ENCODE assay signal across 11 cellular contexts in genomic region chr7:76338298-76339084, GRCh38. TPM values are rescaled to one million over a fixed set of nuclear protein-coding genes. Genes with fewer than 3 reads are reported as not detected.
A peak's percentile ranks its signal among the peaks of the same experiment; 100 is the strongest.
DNase-seq lines count a peak whose midpoint lies in the region; ATAC-seq, FAIRE-seq and TF ChIP-seq lines count a peak whose summit lies in the region.
"Had no signal": no experiment of that assay in that cellular context is flagged by ENCODE, and none has a peak within 500 bp of the region (broad histone marks: within the 10 kb centered on the region; RNA-seq: fewer than 3 reads in every experiment).

No MANE protein-coding gene starts in this region.

- H3K4me1 ChIP-seq in heart left ventricle, result peaks cover 10 to 94% (median 70%) of the 10 kb centered on the region in 12 donors
- peaks cover 36% of the 10 kb centered on the region for H3K4me1 ChIP-seq in keratinocyte (ENCODE audit: control insufficient read depth, extremely low read depth, insufficient read depth, low read length)

- H3K27ac ChIP-seq in heart left ventricle, result peak overlapping the region in 10 of 12 donors; percentile 4 to 86 (median 34)
- H3K27ac ChIP-seq in keratinocyte (ENCODE audit: control insufficient read depth, insufficient read depth, low read length), result peak overlapping the region; percentile 84
- no peak overlapping the region for H3K27ac ChIP-seq in substantia nigra (ENCODE audit: low read depth, low read length, poor library complexity, severe bottlenecking)

- no peak for TF ChIP-seq POLR2A in heart left ventricle (IDR thresholded peaks at IDR 0.05)

- H3K9me3 Mint-ChIP-seq in activated B cell treated with CpG ODN at 0.5 μM for 24 hours, result no peaks in the 10 kb centered on the region
- H3K9me3 Mint-ChIP-seq in type B pancreatic cell, result peaks cover 7% of the 10 kb centered on the region

- CTCF ChIA-PET in activated B cell treated with CpG ODN at 0.5 μM for 24 hours (lab: Charles Lee), result no interaction called here

- no peak overlapping the region for H3K4me3 Mint-ChIP-seq in activated B cell treated with CpG ODN at 0.5 μM for 24 hours
- H3K4me3 Mint-ChIP-seq in type B pancreatic cell, result no peak overlapping the region

- intact Hi-C loops in heart left ventricle (cut with DNase I) (no loop called here), Right ventricle myocardium inferior (cut with DNase I) (no loop called here), activated B cell treated with CpG ODN at 0.5 μM for 24 hours (cut with micrococcal nuclease) (no loop called here)

- H3K4me3 ChIP-seq in heart left ventricle (no peak overlapping the region), keratinocyte (ENCODE audit: control insufficient read depth in 2 of 3, extremely low read depth in 1 of 3, insufficient read depth in 2 of 3, low read depth in 1 of 3, low read length in 3 of 3) (no peak overlapping the region)

- peaks cover 13% of the 10 kb centered on the region for H3K9me1 ChIP-seq in keratinocyte (ENCODE audit: control insufficient read depth, extremely low read depth, insufficient read depth, low read length)

- H3K27me3 ChIP-seq in heart left ventricle (no peaks in the 10 kb centered on the region), keratinocyte (ENCODE audit: control insufficient read depth, extremely low read depth, insufficient read depth, low read length) (no peaks in the 10 kb centered on the region)

- ATAC-seq in heart left ventricle (no peak), Right ventricle myocardium inferior (no peak), activated B cell treated with CpG ODN at 0.5 μM for 24 hours (ENCODE audit: low read depth) (no peak), HG02938 (IDR thresholded peaks at IDR 0.05; ENCODE audit: unreplicated experiment) (no peak)

- H3K9ac ChIP-seq in keratinocyte (ENCODE audit: control insufficient read depth, extremely low read depth, insufficient read depth, low read length), result peak overlapping the region; percentile 49

- H3K9me3 ChIP-seq in heart left ventricle (no peaks in the 10 kb centered on the region), keratinocyte (ENCODE audit: control insufficient read depth, low read depth, low read length) (no peaks in the 10 kb centered on the region)

- no peak for DNase-seq in heart left ventricle
- DNase-seq in Right ventricle myocardium inferior (ENCODE audit: missing footprints), result no peak
- no peak for DNase-seq in activated B cell treated with CpG ODN at 0.5 μM for 24 hours
- no peak for DNase-seq in keratinocyte (ENCODE audit: low read depth, low spot score)
- DNase-seq in type B pancreatic cell (ENCODE audit: extremely low spot score, unreplicated experiment), result no peak
- no peak for DNase-seq in stimulated activated CD4-positive, alpha-beta T cell treated with anti-CD3 and anti-CD28 coated beads, Interleukin-4, amount 100 ng/mL, for 24 hours
- no peak for DNase-seq in substantia nigra (lab: John Stamatoyannopoulos, UW)
- DNase-seq: cerebellar nuclear complex, KBM-7 had no signal

- H3K4me1 Mint-ChIP-seq in activated B cell treated with CpG ODN at 0.5 μM for 24 hours, result peaks cover 48% of the 10 kb centered on the region
- peaks cover 45% of the 10 kb centered on the region for H3K4me1 Mint-ChIP-seq in type B pancreatic cell (ENCODE audit: unreplicated experiment)

- H3K27ac Mint-ChIP-seq in activated B cell treated with CpG ODN at 0.5 μM for 24 hours, result peak overlapping the region; percentile 35
- H3K27ac Mint-ChIP-seq in type B pancreatic cell, result peak overlapping the region; percentile 12

- H4K20me1 ChIP-seq in keratinocyte (ENCODE audit: control insufficient read depth, extremely low read depth, insufficient read depth, low read length), result peaks cover 61% of the 10 kb centered on the region

- H3K4me2 ChIP-seq in keratinocyte (ENCODE audit: control insufficient read depth, extremely low read depth, insufficient read depth, low read depth, low read length), result peak overlapping the region; percentile 68

- 51 to 61% (median 56%) methylated on average over 9 of the region's 9 CpGs for WGBS in heart left ventricle, 4 donors

- TF ChIP-seq CTCF in heart left ventricle (IDR thresholded peaks at IDR 0.05) (no peak), activated B cell treated with CpG ODN at 0.5 μM for 24 hours (IDR thresholded peaks at IDR 0.05) (no peak), keratinocyte (optimal IDR thresholded peaks at IDR 0.05 in 1 of 3, IDR thresholded peaks at IDR 0.05 in 1 of 3, conservative IDR thresholded peaks at IDR 0.05 in 1 of 3; ENCODE audit: extremely low read depth in 1 of 3, insufficient read depth in 2 of 3, low read length in 3 of 3) (no peak), type B pancreatic cell (conservative IDR thresholded peaks at IDR 0.05) (no peak)

- H3K36me3 Mint-ChIP-seq in activated B cell treated with CpG ODN at 0.5 μM for 24 hours (ENCODE audit: low read depth) (peaks cover 57% of the 10 kb centered on the region), type B pancreatic cell (peaks cover 49% of the 10 kb centered on the region)

- peaks cover 97% of the 10 kb centered on the region for H3K79me2 ChIP-seq in keratinocyte (ENCODE audit: control insufficient read depth, insufficient read depth, low read length)

- H3K27me3 Mint-ChIP-seq in activated B cell treated with CpG ODN at 0.5 μM for 24 hours (no peaks in the 10 kb centered on the region), type B pancreatic cell (no peaks in the 10 kb centered on the region)

- dilution Hi-C loops in keratinocyte (cut with MboI; ENCODE audit: extremely low pct_ligation_motif_present, low sequenced_read_pairs), result no loop called here

- H2AFZ ChIP-seq in keratinocyte (ENCODE audit: control insufficient read depth, low read length), result no peak overlapping the region

- H3K36me3 ChIP-seq in heart left ventricle, result peaks cover 0 to 39% (median 14%) of the 10 kb centered on the region in 9 donors
- H3K36me3 ChIP-seq in keratinocyte (ENCODE audit: control insufficient read depth in 2 of 2, extremely low read depth in 1 of 2, insufficient read depth in 2 of 2, low read length in 2 of 2), result peaks cover 15 to 47% of the 10 kb centered on the region in 2 experiments

- FAIRE-seq in keratinocyte (lab: Jason Lieb, UNC), result peak; percentile 74
- FAIRE-seq: TTC549 had no signal

- POLR2A ChIA-PET in activated B cell treated with CpG ODN at 0.5 μM for 24 hours (lab: Charles Lee), result no interaction called here

RNA-seq across cellular contexts. Expression of gene YWHAG, which starts 20.3 kb away (rescaled TPM):
- total RNA-seq in heart left ventricle (100 to 1,000 TPM; 141 to 282 (median 196) TPM), Right ventricle myocardium inferior (243 TPM), activated B cell treated with CpG ODN at 0.5 μM for 24 hours (70.5 and 71.1 TPM in 2 replicates), type B pancreatic cell (ENCODE audit: low replicate concordance) (140 TPM in 2 replicates)
- polyA plus RNA-seq in heart left ventricle (100 to 1,000 TPM in 1 of 2 donors, 10 to 100 TPM in 1; 85.5 to 186 TPM), keratinocyte (88.1 to 130 TPM (median 116 TPM) in 3 replicates)
- 55.4 TPM for polyA plus RNA-seq in keratinocyte (2011; ENCODE audit: low read depth)
- 122 and 131 TPM in 2 replicates for polyA plus RNA-seq in keratinocyte (2011; cell fraction: cytosol; rRNA removed)
- polyA plus RNA-seq in keratinocyte (2011; cell fraction: nucleus; rRNA removed), result 139 and 153 TPM in 2 replicates
- 142 and 228 TPM in 2 replicates for polyA plus RNA-seq in keratinocyte (2012; ENCODE audit: low replicate concordance)
- polyA minus RNA-seq in keratinocyte, result 96.6 to 165 TPM (median 132 TPM) in 3 replicates
- 173 TPM for polyA minus RNA-seq in keratinocyte (2011; cell fraction: cytosol; rRNA and poly(A)+ RNA removed)
- 96.8 and 151 TPM in 2 replicates for polyA minus RNA-seq in keratinocyte (2011; cell fraction: nucleus; rRNA and poly(A)+ RNA removed)

RNA-seq across cellular contexts. Expression of gene HSPB1, which starts 36.0 kb away (rescaled TPM):
- total RNA-seq in heart left ventricle (1,000 to 10,000 TPM in 8 of 9 donors, 100 to 1,000 TPM in 1; 822 to 5,278 (median 1,968) TPM), Right ventricle myocardium inferior (3,139 TPM), activated B cell treated with CpG ODN at 0.5 μM for 24 hours (63.4 and 65.6 TPM in 2 replicates), type B pancreatic cell (ENCODE audit: low replicate concordance) (228 and 315 TPM in 2 replicates)
- polyA plus RNA-seq in heart left ventricle (1,000 to 10,000 TPM; 2,695 to 3,131 TPM), keratinocyte (460 to 1,644 TPM (median 478 TPM) in 3 replicates)
- polyA plus RNA-seq in keratinocyte (2011; ENCODE audit: low read depth), result 1,835 TPM
- 1,014 and 2,934 TPM in 2 replicates for polyA plus RNA-seq in keratinocyte (2011; cell fraction: cytosol; rRNA removed)
- 815 and 1,237 TPM in 2 replicates for polyA plus RNA-seq in keratinocyte (2011; cell fraction: nucleus; rRNA removed)
- 1,130 and 7,717 TPM in 2 replicates for polyA plus RNA-seq in keratinocyte (2012; ENCODE audit: low replicate concordance)
- polyA minus RNA-seq in keratinocyte, result 147 to 577 TPM (median 569 TPM) in 3 replicates
- polyA minus RNA-seq in keratinocyte (2011; cell fraction: cytosol; rRNA and poly(A)+ RNA removed), result 2,222 TPM
- polyA minus RNA-seq in keratinocyte (2011; cell fraction: nucleus; rRNA and poly(A)+ RNA removed), result 585 and 748 TPM in 2 replicates
